12 cellular contexts compared by ENCODE assay signal in the genomic region with DNA sequence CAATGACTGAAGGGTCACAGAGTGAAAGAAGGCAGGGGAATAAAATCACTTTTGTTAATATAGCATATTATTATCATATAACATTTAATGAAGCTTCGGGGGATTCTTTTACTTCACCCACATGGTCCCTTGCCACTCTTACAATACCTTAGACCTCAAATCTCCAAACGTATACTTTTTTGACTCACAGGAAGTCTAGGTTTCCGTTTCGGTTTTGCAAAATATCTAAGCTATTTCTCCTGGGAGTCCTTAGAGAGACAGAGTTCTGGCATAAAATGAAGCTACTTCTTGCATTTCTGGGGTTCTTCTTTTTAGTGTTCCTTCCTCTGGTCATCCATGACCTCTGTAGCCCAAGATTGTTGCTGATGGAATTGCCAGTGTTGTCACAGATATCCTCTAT.
DNase-seq lines count a peak whose midpoint lies in the region; ATAC-seq and TF ChIP-seq lines count a peak whose summit lies in the region.
"Had no signal": no experiment of that assay in that cellular context is flagged by ENCODE, and none has a peak within 500 bp of the region (broad histone marks: within the 10 kb centered on the region; RNA-seq: fewer than 3 reads in every experiment).

No MANE protein-coding gene starts in this region.

- peak overlapping the region; percentile 84 for H3K4me3 ChIP-seq in CD4-positive, CD25-positive, alpha-beta regulatory T cell (ENCODE audit: low read depth, low read length)
- H3K4me3 ChIP-seq in MG63 (no peak overlapping the region), PC-9 (no peak overlapping the region)
- H3K4me3 ChIP-seq: SJSA1, thoracic aorta had no signal

- no peak overlapping the region for H3K27ac ChIP-seq in CD4-positive, CD25-positive, alpha-beta regulatory T cell (ENCODE audit: insufficient read depth, low read length, poor library complexity, severe bottlenecking)
- H3K27ac ChIP-seq in PC-9: no peak overlapping the region
- H3K27ac ChIP-seq: SJSA1, thoracic aorta had no signal

- peaks cover 9% of the 10 kb centered on the region for H3K4me1 ChIP-seq in CD4-positive, CD25-positive, alpha-beta regulatory T cell (ENCODE audit: control insufficient read depth, insufficient read depth, low read length, poor library complexity, severe bottlenecking)
- H3K4me1 ChIP-seq in PC-9 (replicated peaks; ENCODE audit: insufficient read depth): 0 out of 2 replicates have a peak, but pooled peaks cover 5% of the 10 kb centered on the region
- H3K4me1 ChIP-seq: SJSA1 had no signal

- TF ChIP-seq CTCF in PC-9 (conservative IDR thresholded peaks at IDR 0.05): no peak

- H3K36me3 ChIP-seq in CD4-positive, CD25-positive, alpha-beta regulatory T cell (ENCODE audit: control insufficient read depth, insufficient read depth, low read length): no peaks in the 10 kb centered on the region
- H3K36me3 ChIP-seq in MG63 (no peaks in the 10 kb centered on the region), PC-9 (ENCODE audit: low read depth) (no peaks in the 10 kb centered on the region)
- H3K36me3 ChIP-seq: SJSA1, thoracic aorta had no signal

- H3K79me2 ChIP-seq in PC-9 (ENCODE audit: low read depth): no peaks in the 10 kb centered on the region

- H3K36me3 Mint-ChIP-seq in CD4-positive, CD25-positive, alpha-beta regulatory T cell: no peaks in the 10 kb centered on the region

- peak in 1 of 3 donors; percentile 62 for DNase-seq in CD4-positive, CD25-positive, alpha-beta regulatory T cell
- DNase-seq in RPMI7951 (ENCODE audit: low read depth): peak; percentile 48
- DNase-seq in MG63: no peak
- DNase-seq in SHP77 treated with DMSO at 0.1 percent for 48 hours (lab: John Stamatoyannopoulos, UW): no peak
- DNase-seq in SW480 (ENCODE audit: low spot score): no peak
- DNase-seq in PC-9: no peak
- DNase-seq: COR-L47 had no signal

- peak in 1 of 2 donors; percentile 52 for ATAC-seq in CD4-positive, CD25-positive, alpha-beta regulatory T cell (ENCODE audit: low read depth in 2 of 2)
- ATAC-seq in GM19043 (IDR thresholded peaks at IDR 0.05; ENCODE audit: low read depth, unreplicated experiment): peak; percentile 98
- ATAC-seq in HG02943 (IDR thresholded peaks at IDR 0.05; ENCODE audit: low read depth, unreplicated experiment): peak; percentile 97
- ATAC-seq: sciatic nerve had no signal

- no peaks in the 10 kb centered on the region for H3F3A ChIP-seq in PC-9 (ENCODE audit: insufficient read depth, low read depth)

- H4K20me1 ChIP-seq in PC-9 (ENCODE audit: insufficient read depth): no peaks in the 10 kb centered on the region

- peak overlapping the region in 1 of 3 donors; percentile 34 for H3K27ac Mint-ChIP-seq in CD4-positive, CD25-positive, alpha-beta regulatory T cell

- H3K4me3 Mint-ChIP-seq in CD4-positive, CD25-positive, alpha-beta regulatory T cell: peak overlapping the region; percentile 45 to 89 (median 60)

- CTCF ChIA-PET in PC-9 (lab: Charles Lee): no interaction called here

- peaks cover 9% of the 10 kb centered on the region for H3K27me3 Mint-ChIP-seq in CD4-positive, CD25-positive, alpha-beta regulatory T cell

- H3K9me3 Mint-ChIP-seq in CD4-positive, CD25-positive, alpha-beta regulatory T cell: no peaks in the 10 kb centered on the region

- H3K9me2 ChIP-seq in PC-9 (ENCODE audit: insufficient read depth): 0 out of 2 replicates have a peak, but pooled peaks cover 5% of the 10 kb centered on the region

- peaks cover 2 to 12% (median 8%) of the 10 kb centered on the region in 4 donors for H3K4me1 Mint-ChIP-seq in CD4-positive, CD25-positive, alpha-beta regulatory T cell

- BruUV-seq in PC-9 (replicated peaks; lab: Mats Ljungman, UMichigan): no TSS peak

- no peak overlapping the region for H3K4me2 ChIP-seq in PC-9

- H3K27me3 ChIP-seq in CD4-positive, CD25-positive, alpha-beta regulatory T cell (ENCODE audit: control insufficient read depth, insufficient read depth, low read length): peaks cover 2% of the 10 kb centered on the region
- H3K27me3 ChIP-seq in MG63: no peaks in the 10 kb centered on the region
- no peaks in the 10 kb centered on the region for H3K27me3 ChIP-seq in PC-9 (ENCODE audit: insufficient read depth, low read depth)
- H3K27me3 ChIP-seq: SJSA1 had no signal

- POLR2A ChIA-PET in PC-9 (lab: Charles Lee; ENCODE audit: unreplicated experiment): no interaction called here

- intact Hi-C loops in PC-9 (cut with micrococcal nuclease; ENCODE audit: unreplicated experiment): no loop called here

- H2AFZ ChIP-seq in PC-9: no peak overlapping the region

- H3K9me3 ChIP-seq in CD4-positive, CD25-positive, alpha-beta regulatory T cell (ENCODE audit: control insufficient read depth in 2 of 2, low read length in 2 of 2): no peaks in the 10 kb centered on the region
- H3K9me3 ChIP-seq in MG63 (no peaks in the 10 kb centered on the region), PC-9 (ENCODE audit: insufficient read depth, low read depth) (no peaks in the 10 kb centered on the region)
- H3K9me3 ChIP-seq: SJSA1, thoracic aorta had no signal
